8 cellular contexts compared by ENCODE assay signal in genomic region chr4:159764343-159764952, GRCh38.
DNase-seq lines count a peak whose midpoint lies in the region; ATAC-seq and TF ChIP-seq lines count a peak whose summit lies in the region.

No MANE protein-coding gene starts in this region.

- H3K4me3 ChIP-seq in choroid plexus epithelial cell (ENCODE audit: low read depth, low read length) (no peak overlapping the region), mucosa of descending colon (no peak overlapping the region), thyroid gland (replicated peaks in 1 of 3) (no peak overlapping the region)

- DNase-seq in DMS153 treated with DMSO at 0.1 percent for 48 hours (lab: John Stamatoyannopoulos, UW; ENCODE audit: unreplicated experiment): peak; percentile 34
- DNase-seq in NCI-H748 treated with DMSO at 0.1 percent for 48 hours (lab: John Stamatoyannopoulos, UW): peak; percentile 34
- DNase-seq in choroid plexus epithelial cell (ENCODE audit: low read depth): peak; percentile 83
- peak in 1 of 3 donors; percentile 32 for DNase-seq in mucosa of descending colon
- no peak for DNase-seq in thyroid gland
- DNase-seq in T-helper 9 cell: no peak

- H3K4me1 ChIP-seq in mucosa of descending colon (ENCODE audit: low read depth) (no peaks in the 10 kb centered on the region), thyroid gland (no peaks in the 10 kb centered on the region)

- no peak overlapping the region for H3K27ac ChIP-seq in thyroid gland

- no peaks in the 10 kb centered on the region for H3K9me3 ChIP-seq in mucosa of descending colon
- H3K9me3 ChIP-seq in thyroid gland: no peaks in the 10 kb centered on the region

- intact Hi-C loops in mucosa of descending colon (cut with DNase I, micrococcal nuclease): no loop called here
- intact Hi-C loops in thyroid gland (cut with DNase I): no loop called here

- peak; percentile 67 for TF ChIP-seq CTCF in choroid plexus epithelial cell (conservative IDR thresholded peaks at IDR 0.05; ENCODE audit: low read depth, low read length)
- TF ChIP-seq CTCF in mucosa of descending colon (IDR thresholded peaks at IDR 0.05): no peak
- TF ChIP-seq CTCF in thyroid gland (IDR thresholded peaks at IDR 0.05): peak in 3 of 6 experiments; percentile 34 to 55 (median 42)

- TF ChIP-seq POLR2A in thyroid gland (IDR thresholded peaks at IDR 0.05): no peak

- ATAC-seq in GM19372 (IDR thresholded peaks at IDR 0.05; ENCODE audit: low read depth, unreplicated experiment) (peak; percentile 85), HG03354 (IDR thresholded peaks at IDR 0.05; ENCODE audit: poor library complexity, severe bottlenecking, unreplicated experiment) (peak; percentile 90), mucosa of descending colon (peak; percentile 41)

- 31 to 36% methylated on average over 5 of the region's 5 CpGs for WGBS in thyroid gland, 2 donors

- H3K36me3 ChIP-seq in mucosa of descending colon (ENCODE audit: low read depth) (no peaks in the 10 kb centered on the region), thyroid gland (no peaks in the 10 kb centered on the region)

- no peaks in the 10 kb centered on the region for H3K27me3 ChIP-seq in thyroid gland

Comparison
In these comparisons a context has a peak if more than half of its experiments do, and no peak if none do; other contexts are left out.
1. DNase-seq: peak in DMS153 treated with DMSO at 0.1 percent for 48 hours (single experiment), NCI-H748 treated with DMSO at 0.1 percent for 48 hours (single experiment) and choroid plexus epithelial cell (single experiment); none in thyroid gland (0 of 2) and T-helper 9 cell (single experiment).
2. Peak in every context shown above with its lines, with median percentiles within 50 percentile points of each other: ATAC-seq.